In genomic region chr7:47478926-47479791, GRCh38 we compare ENCODE assay signal across 17 cellular contexts.
DNase-seq lines count a peak whose midpoint lies in the region; ATAC-seq and TF ChIP-seq lines count a peak whose summit lies in the region.
"Had no signal": no experiment of that assay in that cellular context is flagged by ENCODE, and none has a peak within 500 bp of the region (broad histone marks: within the 10 kb centered on the region; RNA-seq: fewer than 3 reads in every experiment).

No MANE protein-coding gene starts in this region.

- ATAC-seq in right lobe of liver (no peak), HG03097 (IDR thresholded peaks at IDR 0.05; ENCODE audit: low FRiP score, unreplicated experiment) (no peak)

- no peak for TF ChIP-seq EP300 in ovary (IDR thresholded peaks at IDR 0.05)

- no TSS peak for BruUV-seq in Caco-2 (replicated peaks; lab: Mats Ljungman, UMichigan)

- no peaks in the 10 kb centered on the region for H3K36me3 Mint-ChIP-seq in activated T-helper 2 cell treated with anti-CD3 and anti-CD28 coated beads, Interferon-gamma antibody, Interleukin-2, Interleukin-4, amounts not matched to agents 10 μg/mL and 5 μg/mL and 100 μg/mL, durations not matched to agents 14 hours and 24 hours and 36 hours (ENCODE audit: low read depth)
- peaks cover 72% of the 10 kb centered on the region for H3K36me3 Mint-ChIP-seq in Caco-2 (ENCODE audit: insufficient read depth, unreplicated experiment)
- H3K36me3 Mint-ChIP-seq: CD4-positive, CD25-positive, alpha-beta regulatory T cell had no signal

- H3K36me3 ChIP-seq in right lobe of liver (no peaks in the 10 kb centered on the region), spleen (no peaks in the 10 kb centered on the region), ovary (no peaks in the 10 kb centered on the region), Caco-2 (ENCODE audit: control insufficient read depth, insufficient read depth, low read length) (peaks cover 3% of the 10 kb centered on the region; the same call in 1 of the 2 replicates)
- H3K36me3 ChIP-seq: esophagus squamous epithelium had no signal

- H3K4me1 ChIP-seq in right lobe of liver (peaks cover 0 to 68% (median 33%) of the 10 kb centered on the region in 4 donors), spleen (peaks cover 56 to 100% (median 90%) of the 10 kb centered on the region in 6 donors), ovary (ENCODE audit: insufficient read depth) (peaks cover 49% of the 10 kb centered on the region), Caco-2 (peaks cover 64% of the 10 kb centered on the region)

- no peak overlapping the region for H3K27ac Mint-ChIP-seq in activated T-helper 2 cell treated with anti-CD3 and anti-CD28 coated beads, Interferon-gamma antibody, Interleukin-2, Interleukin-4, amounts not matched to agents 10 μg/mL and 5 μg/mL and 100 μg/mL, durations not matched to agents 14 hours and 24 hours and 36 hours
- no peak overlapping the region for H3K27ac Mint-ChIP-seq in Caco-2 (ENCODE audit: unreplicated experiment)
- H3K27ac Mint-ChIP-seq: CD4-positive, CD25-positive, alpha-beta regulatory T cell had no signal

- intact Hi-C loops in activated T-helper 2 cell treated with anti-CD3 and anti-CD28 coated beads, Interferon-gamma antibody, Interleukin-2, Interleukin-4, amounts not matched to agents 10 μg/mL and 5 μg/mL and 100 μg/mL, durations not matched to agents 14 hours and 24 hours and 36 hours (cut with micrococcal nuclease): no loop called here
- intact Hi-C loops in right lobe of liver (cut with DNase I): loop anchor here in 1 of 2 donors (10.0 kb wide), 1 partner anchor 96 kb away; no protein-coding TSS in a partner anchor
- intact Hi-C loops in spleen (cut with DNase I; ENCODE audit: low total_unique reads): no loop called here
- intact Hi-C loops in ovary (cut with DNase I): loop anchor here in 1 of 4 donors (10.0 kb wide), 1 partner anchor 96 kb away; no protein-coding TSS in a partner anchor
- intact Hi-C loops in Caco-2 (cut with micrococcal nuclease; ENCODE audit: unreplicated experiment): no loop called here

- CTCF ChIA-PET in Caco-2 (lab: Charles Lee): no interaction called here

- POLR2A ChIA-PET in Caco-2 (lab: Charles Lee): no interaction called here

- H3K4me1 Mint-ChIP-seq in activated T-helper 2 cell treated with anti-CD3 and anti-CD28 coated beads, Interferon-gamma antibody, Interleukin-2, Interleukin-4, amounts not matched to agents 10 μg/mL and 5 μg/mL and 100 μg/mL, durations not matched to agents 14 hours and 24 hours and 36 hours (ENCODE audit: low read depth): peaks cover 28% of the 10 kb centered on the region
- H3K4me1 Mint-ChIP-seq in Caco-2 (ENCODE audit: low read depth, unreplicated experiment): peaks cover 42% of the 10 kb centered on the region

- DNase-seq in NB4 (ENCODE audit: low read depth): peak; percentile 77
- no peak for DNase-seq in activated T-helper 2 cell treated with anti-CD3 and anti-CD28 coated beads, Interferon-gamma antibody, Interleukin-2, Interleukin-4, amounts not matched to agents 10 μg/mL and 5 μg/mL and 100 μg/mL, durations not matched to agents 14 hours and 24 hours and 36 hours (ENCODE audit: low spot score)
- no peak for DNase-seq in right lobe of liver
- no peak for DNase-seq in spleen
- DNase-seq in ovary: no peak
- no peak for DNase-seq in GM20000 (ENCODE audit: low spot score)
- no peak for DNase-seq in Caco-2
- DNase-seq: activated CD4-positive, CD25-positive, alpha-beta regulatory T cell; activated CD8-positive, alpha-beta memory T cell treated with anti-CD3 and anti-CD28 coated beads, Interleukin-2, amount 50 U/mL, for 48 hours; CD4-positive, CD25-positive, alpha-beta regulatory T cell; cortex of kidney; esophagus squamous epithelium; mammary epithelial cell; OCI-M1; stimulated activated CD4-positive, alpha-beta T cell treated with anti-CD3 and anti-CD28 coated beads, Interleukin-1b, Interleukin-23, amount 100 ng/mL, for 48 hours; SW 1271 had no signal

- TF ChIP-seq POLR2A in NB4 (IDR thresholded peaks at IDR 0.05; ENCODE audit: extremely low read depth, insufficient read length) (no peak), right lobe of liver (IDR thresholded peaks at IDR 0.05) (no peak), spleen (IDR thresholded peaks at IDR 0.05) (no peak), ovary (IDR thresholded peaks at IDR 0.05) (no peak)

- H3K27ac ChIP-seq in right lobe of liver: peak overlapping the region in 2 of 3 donors; percentile 32 to 60
- peak overlapping the region; percentile 27 to 83 (median 67) for H3K27ac ChIP-seq in spleen
- peak overlapping the region in 1 of 2 donors; percentile 11 for H3K27ac ChIP-seq in ovary
- H3K27ac ChIP-seq: esophagus squamous epithelium had no signal

- H3K4me3 Mint-ChIP-seq in activated T-helper 2 cell treated with anti-CD3 and anti-CD28 coated beads, Interferon-gamma antibody, Interleukin-2, Interleukin-4, amounts not matched to agents 10 μg/mL and 5 μg/mL and 100 μg/mL, durations not matched to agents 14 hours and 24 hours and 36 hours (ENCODE audit: low read depth): peak overlapping the region; percentile 51
- H3K4me3 Mint-ChIP-seq in Caco-2 (ENCODE audit: unreplicated experiment): no peak overlapping the region
- H3K4me3 Mint-ChIP-seq: CD4-positive, CD25-positive, alpha-beta regulatory T cell had no signal

- 49% methylated on average over 5 of the region's 18 CpGs for WGBS in right lobe of liver (ENCODE audit: insufficient coverage, low coverage, low lambda C conversion rate, missing lambda C conversion rate)
- 57 to 67% (median 59%) methylated on average over 12 to 18 of the region's 18 CpGs for WGBS in spleen, 5 donors
- WGBS in ovary, 3 donors: 56 to 79% (median 64%) methylated on average over 13 to 18 of the region's 18 CpGs

- H3K9me3 ChIP-seq in right lobe of liver (no peaks in the 10 kb centered on the region), spleen (no peaks in the 10 kb centered on the region), ovary (no peaks in the 10 kb centered on the region), Caco-2 (no peaks in the 10 kb centered on the region)
- H3K9me3 ChIP-seq: esophagus squamous epithelium had no signal

- TF ChIP-seq CTCF in NB4 (IDR thresholded peaks at IDR 0.05; ENCODE audit: low read depth, low read length): no peak
- TF ChIP-seq CTCF in right lobe of liver (IDR thresholded peaks at IDR 0.05): no peak
- no peak for TF ChIP-seq CTCF in spleen (IDR thresholded peaks at IDR 0.05 in 8 of 11, conservative IDR thresholded peaks at IDR 0.05 in 3 of 11)
- TF ChIP-seq CTCF in ovary (IDR thresholded peaks at IDR 0.05): no peak
- TF ChIP-seq CTCF in GM20000 (IDR thresholded peaks at IDR 0.05; ENCODE audit: extremely low read depth, missing control alignments): no peak
- no peak for TF ChIP-seq CTCF in Caco-2 (IDR thresholded peaks at IDR 0.05; ENCODE audit: insufficient read depth in 1 of 2, low read depth in 1 of 2, low read length in 1 of 2, severe bottlenecking in 1 of 2, unreplicated experiment in 1 of 2)

- H3K4me3 ChIP-seq in NB4 (ENCODE audit: low read depth, low read length): no peak overlapping the region
- no peak overlapping the region for H3K4me3 ChIP-seq in right lobe of liver
- H3K4me3 ChIP-seq in spleen: peak overlapping the region in 5 of 8 donors; percentile 6 to 55 (median 29)
- no peak overlapping the region for H3K4me3 ChIP-seq in ovary
- no peak overlapping the region for H3K4me3 ChIP-seq in Caco-2 (ENCODE audit: low read depth, low read length)
- H3K4me3 ChIP-seq: esophagus squamous epithelium had no signal

- H3K27me3 ChIP-seq in right lobe of liver (no peaks in the 10 kb centered on the region), spleen (replicated peaks in 1 of 7) (no peaks in the 10 kb centered on the region), ovary (no peaks in the 10 kb centered on the region), Caco-2 (replicated peaks; ENCODE audit: control insufficient read depth, insufficient read depth, low read length) (no peaks in the 10 kb centered on the region)
- H3K27me3 ChIP-seq: esophagus squamous epithelium had no signal

- H3K9me3 Mint-ChIP-seq in activated T-helper 2 cell treated with anti-CD3 and anti-CD28 coated beads, Interferon-gamma antibody, Interleukin-2, Interleukin-4, amounts not matched to agents 10 μg/mL and 5 μg/mL and 100 μg/mL, durations not matched to agents 14 hours and 24 hours and 36 hours: no peaks in the 10 kb centered on the region
- no peaks in the 10 kb centered on the region for H3K9me3 Mint-ChIP-seq in Caco-2 (ENCODE audit: unreplicated experiment)

- H3K27me3 Mint-ChIP-seq in activated T-helper 2 cell treated with anti-CD3 and anti-CD28 coated beads, Interferon-gamma antibody, Interleukin-2, Interleukin-4, amounts not matched to agents 10 μg/mL and 5 μg/mL and 100 μg/mL, durations not matched to agents 14 hours and 24 hours and 36 hours (ENCODE audit: low read depth): no peaks in the 10 kb centered on the region
- no peaks in the 10 kb centered on the region for H3K27me3 Mint-ChIP-seq in Caco-2 (ENCODE audit: insufficient read depth, unreplicated experiment)
- H3K27me3 Mint-ChIP-seq: CD4-positive, CD25-positive, alpha-beta regulatory T cell had no signal

Comparison
In these comparisons a context has a peak if more than half of its experiments do, and no peak if none do; other contexts are left out.
1. H3K4me3 ChIP-seq: peak in spleen (5 of 8); none in NB4 (single experiment), right lobe of liver (0 of 3), ovary (single experiment) and Caco-2 (single experiment).